21 cellular contexts compared by ENCODE assay signal in genomic region chr4:133968174-133968573, GRCh38.
A peak's percentile ranks its signal among the peaks of the same experiment; 100 is the strongest.
DNase-seq lines count a peak whose midpoint lies in the region; ATAC-seq and TF ChIP-seq lines count a peak whose summit lies in the region.
"Had no signal": no experiment of that assay in that cellular context is flagged by ENCODE, and none has a peak within 500 bp of the region (broad histone marks: within the 10 kb centered on the region; RNA-seq: fewer than 3 reads in every experiment).

No MANE protein-coding gene starts in this region.

- H3K4me1 Mint-ChIP-seq in WTC11, result peaks cover 6% of the 10 kb centered on the region

- 21 to 46% methylated on average over 3 of the region's 3 CpGs for WGBS in heart right ventricle, 2 donors
- 14% methylated on average over 3 of the region's 3 CpGs for WGBS in smooth muscle cell (ENCODE audit: low lambda C conversion rate)

- H3K27me3 Mint-ChIP-seq in WTC11 (ENCODE audit: low read depth), result no peaks in the 10 kb centered on the region

- CTCF ChIA-PET in WTC11 (lab: Charles Lee), result no interaction called here

- TF ChIP-seq CTCF in heart right ventricle (IDR thresholded peaks at IDR 0.05) (no peak), smooth muscle cell (IDR thresholded peaks at IDR 0.05; ENCODE audit: borderline replicate concordance, insufficient read depth, poor library complexity, severe bottlenecking) (no peak), WTC11 (IDR thresholded peaks at IDR 0.05) (no peak)

- H3K9me3 ChIP-seq in heart right ventricle (peaks cover 0 to 36% (median 8%) of the 10 kb centered on the region in 11 donors), smooth muscle cell (replicated peaks; ENCODE audit: low read depth) (no peaks in the 10 kb centered on the region)
- H3K9me3 ChIP-seq: BE2C, MG63, SJSA1 had no signal

- no peaks in the 10 kb centered on the region for H3K27me3 ChIP-seq in heart right ventricle
- no peaks in the 10 kb centered on the region for H3K27me3 ChIP-seq in smooth muscle cell (ENCODE audit: low read depth)
- H3K27me3 ChIP-seq: BE2C, MG63, SJSA1 had no signal

- no peak overlapping the region for H3K4me3 Mint-ChIP-seq in WTC11

- H3K4me1 ChIP-seq in heart right ventricle (peaks cover 0 to 21% (median 7%) of the 10 kb centered on the region in 9 donors), smooth muscle cell (ENCODE audit: low read depth) (peaks cover 7% of the 10 kb centered on the region)
- H3K4me1 ChIP-seq: SJSA1 had no signal

- no peaks in the 10 kb centered on the region for H4K20me1 ChIP-seq in smooth muscle cell (ENCODE audit: low read depth)

- peak overlapping the region in 3 of 10 donors; percentile 35 to 49 (median 38) for H3K27ac ChIP-seq in heart right ventricle
- H3K27ac ChIP-seq in smooth muscle cell (ENCODE audit: low read depth), result peak overlapping the region; percentile 64
- H3K27ac ChIP-seq: SJSA1 had no signal

- DNase-seq in Right ventricle myocardium superior (no peak), cardiac septum (ENCODE audit: low spot score) (no peak), SK-MEL-5 (ENCODE audit: low read depth, low spot score) (peak; percentile 44), heart right ventricle (no peak), smooth muscle cell (lab: John Stamatoyannopoulos, UW; ENCODE audit: unreplicated experiment) (no peak), WTC11 (ENCODE audit: low spot score) (no peak), SW 1271 (lab: John Stamatoyannopoulos, UW) (no peak)
- DNase-seq: 8988T, ACHN, BE2C, DMS153, DND-41, MG63, NCI-H1105 treated with DMSO at 0.1 percent for 48 hours, NCI-H146, NCI-H2029, NCI-H446 treated with DMSO at 0.1 percent for 48 hours, NCI-H526 had no signal

- peak; percentile 79 for ATAC-seq in Right ventricle myocardium superior (ENCODE audit: poor library complexity)
- peak in 6 of 8 donors; percentile 61 to 89 (median 80) for ATAC-seq in heart right ventricle
- ATAC-seq in GM21360 (IDR thresholded peaks at IDR 0.05; ENCODE audit: unreplicated experiment), result no peak
- no peak for ATAC-seq in WTC11
- ATAC-seq: K562 had no signal

- H3K36me3 Mint-ChIP-seq in WTC11, result peaks cover 19% of the 10 kb centered on the region

- intact Hi-C loops in Right ventricle myocardium superior (cut with DNase I) (no loop called here), cardiac septum (cut with DNase I) (no loop called here), heart right ventricle (cut with DNase I) (no loop called here)

- POLR2A ChIA-PET in WTC11 (lab: Charles Lee), result no interaction called here

- no peaks in the 10 kb centered on the region for H3K79me2 ChIP-seq in smooth muscle cell (ENCODE audit: low read depth)

- H3K4me2 ChIP-seq in smooth muscle cell, result peak overlapping the region; percentile 63

- H3F3A ChIP-seq in smooth muscle cell (ENCODE audit: low read depth), result peaks cover 9% of the 10 kb centered on the region

- H3K27ac Mint-ChIP-seq in WTC11, result no peak overlapping the region

- in situ Hi-C loops in SK-MEL-5 (cut with HindIII; ENCODE audit: low pct_unique_long_range_greater_than_20kb, low sequenced_read_pairs), result no loop called here

- no peaks in the 10 kb centered on the region for H3K36me3 ChIP-seq in heart right ventricle
- H3K36me3 ChIP-seq in smooth muscle cell (ENCODE audit: low read depth), result peaks cover 16% of the 10 kb centered on the region
- H3K36me3 ChIP-seq: BE2C, MG63, SJSA1 had no signal

- H3K9me3 Mint-ChIP-seq in WTC11, result peaks cover 42% of the 10 kb centered on the region

- H3K4me3 ChIP-seq in heart right ventricle, result no peak overlapping the region
- no peak overlapping the region for H3K4me3 ChIP-seq in smooth muscle cell
- H3K4me3 ChIP-seq: K562, MG63, SJSA1 had no signal

- no peak overlapping the region for H3K9ac ChIP-seq in smooth muscle cell (ENCODE audit: low read depth)

- H2AFZ ChIP-seq in smooth muscle cell (ENCODE audit: low read depth), result peak overlapping the region; percentile 56

TF ChIP-seq in WTC11, 78 proteins besides CTCF, POLR2A, EP300 and RAD21:
- TF ChIP-seq IRF2 (CRISPR knock-in tag; IDR thresholded peaks at IDR 0.05; ENCODE audit: borderline replicate concordance, low read depth) (no peak), ZBTB43 (CRISPR knock-in tag; IDR thresholded peaks at IDR 0.05) (no peak), ZNF138 (CRISPR knock-in tag; conservative IDR thresholded peaks at IDR 0.05) (no peak), AR (CRISPR knock-in tag; IDR thresholded peaks at IDR 0.05) (no peak), ESRRA (CRISPR knock-in tag; IDR thresholded peaks at IDR 0.05; ENCODE audit: borderline replicate concordance) (no peak), FOXP1 (CRISPR knock-in tag; IDR thresholded peaks at IDR 0.05; ENCODE audit: borderline replicate concordance) (no peak), ZBTB21 (CRISPR knock-in tag; IDR thresholded peaks at IDR 0.05; ENCODE audit: borderline replicate concordance) (no peak), FOXK1 (CRISPR knock-in tag; IDR thresholded peaks at IDR 0.05) (no peak), E2F4 (CRISPR knock-in tag; IDR thresholded peaks at IDR 0.05; ENCODE audit: borderline replicate concordance, low read depth) (no peak), MLX (CRISPR knock-in tag; IDR thresholded peaks at IDR 0.05) (no peak), SP1 (CRISPR knock-in tag; conservative IDR thresholded peaks at IDR 0.05) (no peak), ZMAT4 (CRISPR knock-in tag; IDR thresholded peaks at IDR 0.05) (no peak)

Comparison
In these comparisons a context has a peak if more than half of its experiments do, and no peak if none do; other contexts are left out.
1. ATAC-seq: peak in Right ventricle myocardium superior (single experiment) and heart right ventricle (6 of 8); none in GM21360 (single experiment) and WTC11 (single experiment).